Comparison of ENCODE assay signal across 33 cellular contexts in genomic region chr1:88039240-88039639, GRCh38.
DNase-seq lines count a peak whose midpoint lies in the region; ATAC-seq, FAIRE-seq and TF ChIP-seq lines count a peak whose summit lies in the region.
"Had no signal": no experiment of that assay in that cellular context is flagged by ENCODE, and none has a peak within 500 bp of the region (broad histone marks: within the 10 kb centered on the region; RNA-seq: fewer than 3 reads in every experiment).

No MANE protein-coding gene starts in this region.

- H3K27ac Mint-ChIP-seq in astrocyte (ENCODE audit: unreplicated experiment), result no peak overlapping the region
- H3K27ac Mint-ChIP-seq: B cell; CD14-positive monocyte; CD4-positive, alpha-beta memory T cell; CD4-positive, alpha-beta T cell; CD4-positive, CD25-positive, alpha-beta regulatory T cell; CD8-positive, alpha-beta memory T cell; CD8-positive, alpha-beta T cell had no signal

- intact Hi-C loops in left ventricle myocardium superior (cut with micrococcal nuclease), result no loop called here

- H3K27me3 Mint-ChIP-seq in astrocyte (ENCODE audit: low read depth, unreplicated experiment), result no peaks in the 10 kb centered on the region
- H3K27me3 Mint-ChIP-seq: B cell; CD4-positive, alpha-beta T cell; CD4-positive, CD25-positive, alpha-beta regulatory T cell had no signal

- POLR2A ChIA-PET in HEK293 (lab: Yijun Ruan, JAX), result no interaction called here

- no peaks in the 10 kb centered on the region for H3K9me3 ChIP-seq in HEK293 (ENCODE audit: control insufficient read depth, insufficient read depth, low read depth, low read length)
- no peaks in the 10 kb centered on the region for H3K9me3 ChIP-seq in astrocyte (ENCODE audit: insufficient read depth, low read depth, low read length)
- H3K9me3 ChIP-seq: A549, BE2C had no signal

- H3K4me3 ChIP-seq in HEK293 (ENCODE audit: low read depth, low read length), result no peak overlapping the region
- H3K4me3 ChIP-seq in astrocyte (ENCODE audit: insufficient read depth, low read depth, low read length), result no peak overlapping the region
- H3K4me3 ChIP-seq: A549; BLaER1; BLaER1 treated with 17β-estradiol and CSF1 and Interleukin-3, amounts not matched to agents 10 nM and 100 nM had no signal

- H3K36me3 ChIP-seq in HEK293 (ENCODE audit: control insufficient read depth in 2 of 2, insufficient read depth in 1 of 2, low read length in 2 of 2), result no peaks in the 10 kb centered on the region
- no peaks in the 10 kb centered on the region for H3K36me3 ChIP-seq in astrocyte (ENCODE audit: insufficient read depth, low read length)
- H3K36me3 ChIP-seq: BE2C; BLaER1; BLaER1 treated with 17β-estradiol and CSF1 and Interleukin-3, amounts not matched to agents 10 nM and 100 nM had no signal

- FAIRE-seq in astrocyte (lab: Jason Lieb, UNC), result peak; percentile 81
- FAIRE-seq: A204.1, A549, D721Med had no signal

- CTCF ChIA-PET in HEK293 (lab: Yijun Ruan, JAX), result interaction anchor here (0.7 kb wide), 1 partner anchor 1802 kb away, joined by 4 read pairs; no protein-coding TSS in a partner anchor

- no peaks in the 10 kb centered on the region for H3K27me3 ChIP-seq in astrocyte (ENCODE audit: insufficient read depth, low read length)
- H3K27me3 ChIP-seq: BE2C; BLaER1; BLaER1 treated with 17β-estradiol and CSF1 and Interleukin-3, amounts not matched to agents 10 nM and 100 nM had no signal

- DNase-seq in astrocyte (ENCODE audit: low read depth) (no peak), left ventricle myocardium superior (no peak), occipital lobe (lab: John Stamatoyannopoulos, UW) (no peak)
- DNase-seq: 8988T; ACHN; AML-193; BE2C; C1 segment of cervical spinal cord; Caco-2; Calu3; CD4-positive, alpha-beta memory T cell; CD4-positive, alpha-beta T cell; CD4-positive, CD25-positive, alpha-beta regulatory T cell; CD8-positive, alpha-beta memory T cell; CD8-positive, alpha-beta T cell; COR-L47; DMS 273 treated with DMSO at 0.1 percent for 48 hours; DMS153; DMS53; DMS79; DMS79 treated with DMSO at 0.1 percent for 48 hours; DND-41; EL had no signal

- TF ChIP-seq CTCF in HEK293 (tag by site-specific recombination; IDR thresholded peaks at IDR 0.05), result no peak
- no peak for TF ChIP-seq CTCF in astrocyte (IDR thresholded peaks at IDR 0.05; ENCODE audit: insufficient read depth, low read depth, low read length)

- no peaks in the 10 kb centered on the region for H3K36me3 Mint-ChIP-seq in astrocyte (ENCODE audit: low read depth, unreplicated experiment)
- H3K36me3 Mint-ChIP-seq: CD14-positive monocyte; CD4-positive, alpha-beta memory T cell; CD4-positive, CD25-positive, alpha-beta regulatory T cell; CD8-positive, alpha-beta memory T cell; CD8-positive, alpha-beta T cell had no signal

- no peak overlapping the region for H3K4me3 Mint-ChIP-seq in astrocyte (ENCODE audit: unreplicated experiment)
- H3K4me3 Mint-ChIP-seq: B cell; CD14-positive monocyte; CD4-positive, alpha-beta memory T cell; CD4-positive, alpha-beta T cell; CD4-positive, CD25-positive, alpha-beta regulatory T cell; CD8-positive, alpha-beta memory T cell; CD8-positive, alpha-beta T cell had no signal

- H3K4me1 ChIP-seq in HEK293 (ENCODE audit: control insufficient read depth, insufficient read depth, low read length), result no peaks in the 10 kb centered on the region
- no peaks in the 10 kb centered on the region for H3K4me1 ChIP-seq in astrocyte (ENCODE audit: insufficient read depth, low read length)
- H3K4me1 ChIP-seq: A549; BE2C; BLaER1; BLaER1 treated with 17β-estradiol and CSF1 and Interleukin-3, amounts not matched to agents 10 nM and 100 nM; Caco-2 had no signal

- no peak overlapping the region for H3K4me2 ChIP-seq in astrocyte (ENCODE audit: low read length)
- H3K4me2 ChIP-seq: A549; BLaER1; BLaER1 treated with 17β-estradiol and CSF1 and Interleukin-3, amounts not matched to agents 10 nM and 100 nM had no signal

- H3K27ac ChIP-seq in HEK293 (ENCODE audit: extremely low read depth, low read depth, low read length) (no peak overlapping the region), astrocyte (ENCODE audit: low read depth, low read length) (no peak overlapping the region)
- H3K27ac ChIP-seq: 22Rv1; A549; BLaER1; BLaER1 treated with 17β-estradiol and CSF1 and Interleukin-3, amounts not matched to agents 10 nM and 100 nM; C4-2B had no signal

- no peaks in the 10 kb centered on the region for H4K20me1 ChIP-seq in astrocyte (ENCODE audit: insufficient read depth, low read length)
- H4K20me1 ChIP-seq: BLaER1; BLaER1 treated with 17β-estradiol and CSF1 and Interleukin-3, amounts not matched to agents 10 nM and 100 nM had no signal

- H2AFZ ChIP-seq in astrocyte (ENCODE audit: low read depth, low read length), result no peak overlapping the region

- no peaks in the 10 kb centered on the region for H3K79me2 ChIP-seq in astrocyte (ENCODE audit: insufficient read depth, low read length)

- peaks cover 6% of the 10 kb centered on the region for H3K9me3 Mint-ChIP-seq in astrocyte (ENCODE audit: unreplicated experiment)

- no peak overlapping the region for H3K9ac ChIP-seq in astrocyte (ENCODE audit: low read length)
- H3K9ac ChIP-seq: BLaER1; BLaER1 treated with 17β-estradiol and CSF1 and Interleukin-3, amounts not matched to agents 10 nM and 100 nM had no signal

- no peaks in the 10 kb centered on the region for H3K4me1 Mint-ChIP-seq in astrocyte (ENCODE audit: low read depth, unreplicated experiment)
- H3K4me1 Mint-ChIP-seq: B cell; CD14-positive monocyte; CD4-positive, alpha-beta memory T cell; CD4-positive, CD25-positive, alpha-beta regulatory T cell; CD8-positive, alpha-beta memory T cell had no signal

- no peak for ATAC-seq in left ventricle myocardium superior
- ATAC-seq: A549; CD8-positive, alpha-beta T cell had no signal

TF ChIP-seq in HEK293, 187 proteins besides CTCF, POLR2A, EP300 and RAD21:
- peak; percentile 72 for TF ChIP-seq SETDB1 (IDR thresholded peaks at IDR 0.05; ENCODE audit: insufficient read length, low read length)
- TF ChIP-seq ZFP37 (tag by site-specific recombination; IDR thresholded peaks at IDR 0.05), result no peak
- no peak for TF ChIP-seq ZNF155 (tag by site-specific recombination; IDR thresholded peaks at IDR 0.05)
- no peak for TF ChIP-seq ZNF274 (IDR thresholded peaks at IDR 0.05; ENCODE audit: low read length)
- no peak for TF ChIP-seq ZNF274 (tag by site-specific recombination; IDR thresholded peaks at IDR 0.05; ENCODE audit: borderline replicate concordance)
- TF ChIP-seq TRIM28 (IDR thresholded peaks at IDR 0.05; ENCODE audit: borderline replicate concordance, low read length), result 0 out of 2 replicates have a peak, but pooled peaks have one; percentile 38
- TF ChIP-seq ZNF529 (tag by site-specific recombination; IDR thresholded peaks at IDR 0.05; ENCODE audit: insufficient replicate concordance), result peak; percentile 68
- TF ChIP-seq ZSCAN5A (tag by site-specific recombination; IDR thresholded peaks at IDR 0.05), result no peak
- no peak for TF ChIP-seq ZBTB8A (tag by site-specific recombination; IDR thresholded peaks at IDR 0.05)
- no peak for TF ChIP-seq ZNF16 (tag by site-specific recombination; IDR thresholded peaks at IDR 0.05; ENCODE audit: low read depth)
- TF ChIP-seq ZFHX2 (tag by site-specific recombination; conservative IDR thresholded peaks at IDR 0.05), result no peak
- no peak for TF ChIP-seq ZNF561 (tag by site-specific recombination; IDR thresholded peaks at IDR 0.05; ENCODE audit: borderline replicate concordance)
- TF ChIP-seq SCRT2 (tag by site-specific recombination; IDR thresholded peaks at IDR 0.05), result no peak
- no peak for TF ChIP-seq ZNF211 (tag by site-specific recombination; IDR thresholded peaks at IDR 0.05; ENCODE audit: low read depth)
- TF ChIP-seq ZNF292 (tag by site-specific recombination; IDR thresholded peaks at IDR 0.05; ENCODE audit: borderline replicate concordance, low read depth), result no peak
- no peak for TF ChIP-seq KLF1 (tag by site-specific recombination; IDR thresholded peaks at IDR 0.05)
- TF ChIP-seq ZNF76 (tag by site-specific recombination; IDR thresholded peaks at IDR 0.05; ENCODE audit: borderline replicate concordance, low read depth), result no peak
- no peak for TF ChIP-seq ZNF626 (tag by site-specific recombination; IDR thresholded peaks at IDR 0.05)
- TF ChIP-seq ZNF624 (tag by site-specific recombination; IDR thresholded peaks at IDR 0.05), result no peak
- TF ChIP-seq RBAK (tag by site-specific recombination; IDR thresholded peaks at IDR 0.05), result no peak
- TF ChIP-seq ZNF560 (tag by site-specific recombination; IDR thresholded peaks at IDR 0.05; ENCODE audit: borderline replicate concordance), result no peak
